3 cellular contexts compared by ENCODE assay signal in the genomic region with DNA sequence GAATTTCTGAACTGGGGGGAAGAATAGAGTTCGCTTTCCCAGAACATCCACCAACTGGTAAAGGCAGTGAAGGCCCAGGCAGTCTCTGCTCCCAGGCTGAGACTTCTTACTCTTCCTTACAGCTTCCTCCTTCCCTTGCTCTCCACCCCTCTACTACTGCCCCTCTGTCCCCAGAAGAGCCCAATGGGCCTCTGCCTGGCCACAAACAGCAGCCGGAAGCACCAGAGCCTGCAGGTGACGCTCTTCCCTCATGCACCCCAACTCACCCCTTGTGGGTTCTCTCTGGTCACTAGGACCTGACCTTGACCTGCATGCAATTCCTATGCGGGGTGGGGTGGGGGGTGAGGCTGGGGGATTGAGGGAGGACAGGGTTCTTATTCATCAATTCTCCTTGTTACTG.
TF ChIP-seq lines count a peak whose summit lies in the region.

No MANE protein-coding gene starts in this region.

TF ChIP-seq in SK-N-SH treated with all-trans-retinoic acid at 6 μM for 48 hours, 23 proteins besides CTCF, POLR2A, EP300 and RAD21:
- no peak for TF ChIP-seq RARB (CRISPR knock-in tag; IDR thresholded peaks at IDR 0.05)
- TF ChIP-seq ISL1 (CRISPR knock-in tag; IDR thresholded peaks at IDR 0.05) = no peak
- TF ChIP-seq, protein P1, sequence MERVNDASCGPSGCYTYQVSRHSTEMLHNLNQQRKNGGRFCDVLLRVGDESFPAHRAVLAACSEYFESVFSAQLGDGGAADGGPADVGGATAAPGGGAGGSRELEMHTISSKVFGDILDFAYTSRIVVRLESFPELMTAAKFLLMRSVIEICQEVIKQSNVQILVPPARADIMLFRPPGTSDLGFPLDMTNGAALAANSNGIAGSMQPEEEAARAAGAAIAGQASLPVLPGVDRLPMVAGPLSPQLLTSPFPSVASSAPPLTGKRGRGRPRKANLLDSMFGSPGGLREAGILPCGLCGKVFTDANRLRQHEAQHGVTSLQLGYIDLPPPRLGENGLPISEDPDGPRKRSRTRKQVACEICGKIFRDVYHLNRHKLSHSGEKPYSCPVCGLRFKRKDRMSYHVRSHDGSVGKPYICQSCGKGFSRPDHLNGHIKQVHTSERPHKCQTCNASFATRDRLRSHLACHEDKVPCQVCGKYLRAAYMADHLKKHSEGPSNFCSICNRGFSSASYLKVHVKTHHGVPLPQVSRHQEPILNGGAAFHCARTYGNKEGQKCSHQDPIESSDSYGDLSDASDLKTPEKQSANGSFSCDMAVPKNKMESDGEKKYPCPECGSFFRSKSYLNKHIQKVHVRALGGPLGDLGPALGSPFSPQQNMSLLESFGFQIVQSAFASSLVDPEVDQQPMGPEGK (CRISPR knock-in tag; IDR thresholded peaks at IDR 0.05; ENCODE audit: borderline replicate concordance) = no peak
- TF ChIP-seq TOX (CRISPR knock-in tag; IDR thresholded peaks at IDR 0.05; ENCODE audit: borderline replicate concordance) = no peak
- TF ChIP-seq PPARA (CRISPR knock-in tag; IDR thresholded peaks at IDR 0.05; ENCODE audit: borderline replicate concordance) = no peak
- TF ChIP-seq, protein P2, sequence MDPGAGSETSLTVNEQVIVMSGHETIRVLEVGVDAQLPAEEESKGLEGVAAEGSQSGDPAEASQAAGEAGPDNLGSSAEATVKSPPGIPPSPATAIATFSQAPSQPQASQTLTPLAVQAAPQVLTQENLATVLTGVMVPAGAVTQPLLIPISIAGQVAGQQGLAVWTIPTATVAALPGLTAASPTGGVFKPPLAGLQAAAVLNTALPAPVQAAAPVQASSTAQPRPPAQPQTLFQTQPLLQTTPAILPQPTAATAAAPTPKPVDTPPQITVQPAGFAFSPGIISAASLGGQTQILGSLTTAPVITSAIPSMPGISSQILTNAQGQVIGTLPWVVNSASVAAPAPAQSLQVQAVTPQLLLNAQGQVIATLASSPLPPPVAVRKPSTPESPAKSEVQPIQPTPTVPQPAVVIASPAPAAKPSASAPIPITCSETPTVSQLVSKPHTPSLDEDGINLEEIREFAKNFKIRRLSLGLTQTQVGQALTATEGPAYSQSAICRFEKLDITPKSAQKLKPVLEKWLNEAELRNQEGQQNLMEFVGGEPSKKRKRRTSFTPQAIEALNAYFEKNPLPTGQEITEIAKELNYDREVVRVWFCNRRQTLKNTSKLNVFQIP (CRISPR knock-in tag; IDR thresholded peaks at IDR 0.05; ENCODE audit: borderline replicate concordance, low read depth) = no peak
- no peak for TF ChIP-seq TCF4 (CRISPR knock-in tag; IDR thresholded peaks at IDR 0.05; ENCODE audit: borderline replicate concordance)
- TF ChIP-seq OSR1 (CRISPR knock-in tag; IDR thresholded peaks at IDR 0.05) = no peak
- TF ChIP-seq BACH2 (CRISPR knock-in tag; IDR thresholded peaks at IDR 0.05; ENCODE audit: borderline replicate concordance) = no peak
- TF ChIP-seq ZFP30 (CRISPR knock-in tag; IDR thresholded peaks at IDR 0.05) = no peak
- TF ChIP-seq ZC3H10 (CRISPR knock-in tag; IDR thresholded peaks at IDR 0.05) = no peak

TF ChIP-seq in SK-N-SH, 30 proteins besides CTCF, POLR2A, EP300 and RAD21:
- no peak for TF ChIP-seq RCOR1 (IDR thresholded peaks at IDR 0.05; ENCODE audit: low read length)
- TF ChIP-seq, protein P3, sequence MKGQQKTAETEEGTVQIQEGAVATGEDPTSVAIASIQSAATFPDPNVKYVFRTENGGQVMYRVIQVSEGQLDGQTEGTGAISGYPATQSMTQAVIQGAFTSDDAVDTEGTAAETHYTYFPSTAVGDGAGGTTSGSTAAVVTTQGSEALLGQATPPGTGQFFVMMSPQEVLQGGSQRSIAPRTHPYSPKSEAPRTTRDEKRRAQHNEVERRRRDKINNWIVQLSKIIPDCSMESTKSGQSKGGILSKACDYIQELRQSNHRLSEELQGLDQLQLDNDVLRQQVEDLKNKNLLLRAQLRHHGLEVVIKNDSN (IDR thresholded peaks at IDR 0.05; ENCODE audit: borderline replicate concordance, low read depth) = no peak
- TF ChIP-seq, protein P4, sequence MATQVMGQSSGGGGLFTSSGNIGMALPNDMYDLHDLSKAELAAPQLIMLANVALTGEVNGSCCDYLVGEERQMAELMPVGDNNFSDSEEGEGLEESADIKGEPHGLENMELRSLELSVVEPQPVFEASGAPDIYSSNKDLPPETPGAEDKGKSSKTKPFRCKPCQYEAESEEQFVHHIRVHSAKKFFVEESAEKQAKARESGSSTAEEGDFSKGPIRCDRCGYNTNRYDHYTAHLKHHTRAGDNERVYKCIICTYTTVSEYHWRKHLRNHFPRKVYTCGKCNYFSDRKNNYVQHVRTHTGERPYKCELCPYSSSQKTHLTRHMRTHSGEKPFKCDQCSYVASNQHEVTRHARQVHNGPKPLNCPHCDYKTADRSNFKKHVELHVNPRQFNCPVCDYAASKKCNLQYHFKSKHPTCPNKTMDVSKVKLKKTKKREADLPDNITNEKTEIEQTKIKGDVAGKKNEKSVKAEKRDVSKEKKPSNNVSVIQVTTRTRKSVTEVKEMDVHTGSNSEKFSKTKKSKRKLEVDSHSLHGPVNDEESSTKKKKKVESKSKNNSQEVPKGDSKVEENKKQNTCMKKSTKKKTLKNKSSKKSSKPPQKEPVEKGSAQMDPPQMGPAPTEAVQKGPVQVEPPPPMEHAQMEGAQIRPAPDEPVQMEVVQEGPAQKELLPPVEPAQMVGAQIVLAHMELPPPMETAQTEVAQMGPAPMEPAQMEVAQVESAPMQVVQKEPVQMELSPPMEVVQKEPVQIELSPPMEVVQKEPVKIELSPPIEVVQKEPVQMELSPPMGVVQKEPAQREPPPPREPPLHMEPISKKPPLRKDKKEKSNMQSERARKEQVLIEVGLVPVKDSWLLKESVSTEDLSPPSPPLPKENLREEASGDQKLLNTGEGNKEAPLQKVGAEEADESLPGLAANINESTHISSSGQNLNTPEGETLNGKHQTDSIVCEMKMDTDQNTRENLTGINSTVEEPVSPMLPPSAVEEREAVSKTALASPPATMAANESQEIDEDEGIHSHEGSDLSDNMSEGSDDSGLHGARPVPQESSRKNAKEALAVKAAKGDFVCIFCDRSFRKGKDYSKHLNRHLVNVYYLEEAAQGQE (IDR thresholded peaks at IDR 0.05; ENCODE audit: low read depth, low read length) = no peak
- no peak for TF ChIP-seq MEF2A (IDR thresholded peaks at IDR 0.05; ENCODE audit: borderline replicate concordance, low read depth)
- TF ChIP-seq FOSL2 (IDR thresholded peaks at IDR 0.05; ENCODE audit: borderline replicate concordance, low read depth) = no peak
- no peak for TF ChIP-seq FOXM1 (IDR thresholded peaks at IDR 0.05; ENCODE audit: low read depth)
- no peak for TF ChIP-seq NRF1 (IDR thresholded peaks at IDR 0.05; ENCODE audit: low read depth, low read length)
- no peak for TF ChIP-seq RXRA (IDR thresholded peaks at IDR 0.05; ENCODE audit: borderline replicate concordance, low read depth)
- no peak for TF ChIP-seq MXI1 (IDR thresholded peaks at IDR 0.05; ENCODE audit: low read depth, low read length)
- no peak for TF ChIP-seq NFIC (IDR thresholded peaks at IDR 0.05; ENCODE audit: borderline replicate concordance)
- no peak for TF ChIP-seq TEAD4 (IDR thresholded peaks at IDR 0.05; ENCODE audit: borderline replicate concordance, insufficient read depth)
TF ChIP-seq in SK-N-SH: peak in this region for 0.

TF ChIP-seq in H1, 55 proteins besides CTCF, POLR2A, EP300 and RAD21:
- TF ChIP-seq YY1 (IDR thresholded peaks at IDR 0.05; ENCODE audit: low read depth, low read length) (no peak), TBP (IDR thresholded peaks at IDR 0.05; ENCODE audit: low read depth, low read length) (no peak), RXRA (IDR thresholded peaks at IDR 0.05; ENCODE audit: insufficient read depth, low read depth, low read length) (no peak), SRF (IDR thresholded peaks at IDR 0.05; ENCODE audit: low read depth, low read length) (no peak), NRF1 (IDR thresholded peaks at IDR 0.05; ENCODE audit: low read depth, low read length) (no peak), RNF2 (IDR thresholded peaks at IDR 0.05; ENCODE audit: borderline replicate concordance, low read depth, low read length, missing control alignments, poor library complexity, severe bottlenecking) (no peak), PHF8 (conservative IDR thresholded peaks at IDR 0.05; ENCODE audit: low read depth, low read length) (no peak), BRCA1 (IDR thresholded peaks at IDR 0.05; ENCODE audit: low read depth, low read length) (no peak), HDAC2 (IDR thresholded peaks at IDR 0.05; ENCODE audit: borderline replicate concordance in 1 of 2, low read depth in 2 of 2, low read length in 2 of 2) (no peak), ASH2L (IDR thresholded peaks at IDR 0.05; ENCODE audit: low read length) (no peak), CTBP2 (IDR thresholded peaks at IDR 0.05; ENCODE audit: borderline replicate concordance, insufficient read depth, insufficient read length, low read length) (no peak), RBBP5 (IDR thresholded peaks at IDR 0.05; ENCODE audit: borderline replicate concordance, low read depth, low read length) (no peak), TEAD4 (IDR thresholded peaks at IDR 0.05; ENCODE audit: low read depth, low read length) (no peak), ZNF274 (IDR thresholded peaks at IDR 0.05; ENCODE audit: borderline replicate concordance, extremely low read depth, low read length) (no peak), TAF7 (optimal IDR thresholded peaks at IDR 0.05; ENCODE audit: borderline replicate concordance, low read depth, low read length) (no peak), TAF1 (IDR thresholded peaks at IDR 0.05; ENCODE audit: low read depth, low read length) (no peak), SP2 (IDR thresholded peaks at IDR 0.05; ENCODE audit: low read length) (no peak), SP1 (IDR thresholded peaks at IDR 0.05; ENCODE audit: low read depth, low read length) (no peak)
